ENCODE assay signal across 28 cellular contexts in the genomic region with DNA sequence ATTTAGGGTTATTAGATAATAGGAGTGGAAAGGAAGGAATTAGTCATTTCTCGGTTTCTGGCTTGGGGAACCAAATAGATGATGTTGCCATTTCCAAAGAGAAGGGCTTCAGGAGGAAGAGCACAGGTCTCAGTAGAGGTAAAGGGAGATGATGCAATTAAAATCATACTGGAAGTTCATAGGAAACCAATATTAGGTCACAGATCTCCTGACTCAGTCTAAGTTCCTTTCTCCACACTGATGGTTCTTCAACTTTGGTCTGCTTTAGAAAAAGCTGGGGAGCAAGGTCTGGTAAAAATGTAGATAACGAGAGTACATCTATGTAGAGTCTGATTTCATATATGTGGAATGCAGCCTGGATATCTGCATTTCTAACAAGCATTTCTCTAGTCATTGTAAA.
"Had no signal": no experiment of that assay in that cellular context is flagged by ENCODE, and none has a peak within 500 bp of the region (broad histone marks: within the 10 kb centered on the region; RNA-seq: fewer than 3 reads in every experiment).

No MANE protein-coding gene starts in this region.

- H3K27me3 Mint-ChIP-seq: activated naive CD8-positive, alpha-beta T cell treated with anti-CD3 and anti-CD28 coated beads, Interleukin-2, amount 10 ng/mL, durations not matched to agents 7 days and 5 days; central memory CD8-positive, alpha-beta T cell had no signal

- H3K27me3 ChIP-seq: ascending aorta, body of pancreas, SJCRH30 had no signal

- H3K9me3 Mint-ChIP-seq: activated naive CD8-positive, alpha-beta T cell treated with anti-CD3 and anti-CD28 coated beads, Interleukin-2, amount 10 ng/mL, durations not matched to agents 7 days and 5 days; central memory CD8-positive, alpha-beta T cell had no signal

- H3K36me3 ChIP-seq: ascending aorta, SJCRH30 had no signal

- H3K27ac Mint-ChIP-seq: activated naive CD8-positive, alpha-beta T cell treated with anti-CD3 and anti-CD28 coated beads, Interleukin-2, amount 10 ng/mL, durations not matched to agents 7 days and 5 days had no signal

- H3K9me3 ChIP-seq: ascending aorta, body of pancreas, SJCRH30 had no signal

- H3K4me1 ChIP-seq: ascending aorta, body of pancreas, SJCRH30 had no signal

- H3K4me3 ChIP-seq: ascending aorta, body of pancreas, SJCRH30 had no signal

- H3K4me3 Mint-ChIP-seq: activated naive CD8-positive, alpha-beta T cell treated with anti-CD3 and anti-CD28 coated beads, Interleukin-2, amount 10 ng/mL, durations not matched to agents 7 days and 5 days; central memory CD8-positive, alpha-beta T cell had no signal

- ATAC-seq: activated CD4-positive, CD25-positive, alpha-beta regulatory T cell treated with anti-CD3 and anti-CD28 coated beads, Interleukin-2, amount 50 U/mL, for 24 hours; body of pancreas; Panc1; Right ventricle myocardium inferior; SK-N-SH treated with all-trans-retinoic acid at 6 μM for 48 hours had no signal

- DNase-seq: activated CD4-positive, alpha-beta T cell treated with anti-CD3 and anti-CD28 coated beads for 48 hours; activated CD4-positive, alpha-beta T cell treated with anti-CD3 and anti-CD28 coated beads, Interleukin-2, amount 50 U/mL, for 48 hours; activated effector memory CD4-positive, alpha-beta T cell treated with anti-CD3 and anti-CD28 coated beads, Interleukin-2, amount 50 U/mL, for 16 hours; activated naive CD4-positive, alpha-beta T cell treated with Interleukin-2 at 50 U/mL for 16 hours; activated naive CD8-positive, alpha-beta T cell treated with anti-CD3 and anti-CD28 coated beads, Interleukin-2, amount 10 ng/mL, durations not matched to agents 7 days and 5 days; activated T-cell treated with anti-CD3 and anti-CD28 coated beads for 4 hours; amniotic stem cell; body of pancreas; IMR-90; Kasumi-1; KBM-7; NCI-H1105; NCI-H1436; NCI-H1694 treated with DMSO at 0.1 percent for 48 hours; NCI-H2029 treated with DMSO at 0.1 percent for 48 hours; NCI-H510A treated with DMSO at 0.1 percent for 48 hours; NCI-H69; NK-92 treated with Interleukin-12 subunit alpha and Interleukin-12 subunit beta, amount 100 ng/mL, for 24 hours; OCI-M1; RPMI8226; SJCRH30; SW 1271 had no signal

- H3K4me1 Mint-ChIP-seq: central memory CD8-positive, alpha-beta T cell had no signal

- H3K27ac ChIP-seq: ascending aorta, body of pancreas, SJCRH30 had no signal
